27 cellular contexts compared by ENCODE assay signal in the genomic region with DNA sequence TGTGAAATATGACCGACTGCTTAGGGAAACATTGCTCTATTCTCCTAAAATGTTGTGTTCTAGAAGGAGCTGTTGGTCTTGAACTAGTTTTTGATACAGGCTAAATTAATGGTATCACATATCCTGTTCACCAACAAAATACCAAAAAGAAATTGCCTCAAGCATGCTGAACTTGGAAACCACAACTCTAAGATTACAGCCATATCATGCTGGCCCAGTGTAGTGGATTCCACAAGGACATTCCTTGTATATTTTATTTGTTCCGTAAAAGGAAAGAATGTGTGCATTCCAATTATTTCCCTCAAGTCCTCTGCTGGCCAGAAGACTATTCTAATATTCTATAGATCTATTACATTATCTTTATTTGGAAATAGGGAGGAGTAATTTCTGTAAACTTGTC. TPM values are rescaled to one million over a fixed set of nuclear protein-coding genes. Genes with fewer than 3 reads are reported as not detected.
"Had no signal": no experiment of that assay in that cellular context is flagged by ENCODE, and none has a peak within 500 bp of the region (broad histone marks: within the 10 kb centered on the region; RNA-seq: fewer than 3 reads in every experiment).

No MANE protein-coding gene starts in this region.

- H3K36me3 Mint-ChIP-seq: naive B cell had no signal

- H3K4me3 Mint-ChIP-seq: activated B cell treated with CpG ODN at 0.5 μM for 24 hours; activated CD8-positive, alpha-beta T cell treated with anti-CD3 and anti-CD28 coated beads for 36 hours; naive B cell; neural crest cell; stimulated activated naive CD8-positive, alpha-beta T cell treated with anti-CD3 and anti-CD28 coated beads, Interleukin-15, amount 100 ng/mL, for 72 hours had no signal

- H3K9me3 ChIP-seq: esophagus muscularis mucosa, left lung, suprapubic skin, transverse colon, vagina had no signal

- ATAC-seq: activated CD8-positive, alpha-beta T cell treated with anti-CD3 and anti-CD28 coated beads for 36 hours; foreskin keratinocyte; left lung; right cardiac atrium; stimulated activated naive CD8-positive, alpha-beta T cell treated with anti-CD3 and anti-CD28 coated beads, Interleukin-15, amount 100 ng/mL, for 72 hours had no signal

- H3K4me1 Mint-ChIP-seq: activated B cell treated with CpG ODN at 0.5 μM for 24 hours; naive B cell; neural crest cell; stimulated activated naive CD8-positive, alpha-beta T cell treated with anti-CD3 and anti-CD28 coated beads, Interleukin-15, amount 100 ng/mL, for 72 hours had no signal

- H3K4me1 ChIP-seq: esophagus muscularis mucosa, foreskin keratinocyte, left lung, suprapubic skin, transverse colon, vagina had no signal

- H3K4me3 ChIP-seq: coronary artery, esophagus muscularis mucosa, left lung, skin epidermis, suprapubic skin, transverse colon, vagina had no signal

- H3K27me3 ChIP-seq: esophagus muscularis mucosa, foreskin keratinocyte, left lung, suprapubic skin, transverse colon, vagina had no signal

- H3K27ac ChIP-seq: coronary artery, esophagus muscularis mucosa, foreskin keratinocyte, left lung, suprapubic skin, transverse colon, vagina had no signal

- H3K36me3 ChIP-seq: esophagus muscularis mucosa, left lung, transverse colon, vagina had no signal

- H3K9me3 Mint-ChIP-seq: activated B cell treated with CpG ODN at 0.5 μM for 24 hours had no signal

- H3K27me3 Mint-ChIP-seq: activated B cell treated with CpG ODN at 0.5 μM for 24 hours; activated CD8-positive, alpha-beta T cell treated with anti-CD3 and anti-CD28 coated beads for 36 hours; progenitor cell of endocrine pancreas; stimulated activated naive CD8-positive, alpha-beta T cell treated with anti-CD3 and anti-CD28 coated beads, Interleukin-15, amount 100 ng/mL, for 72 hours had no signal

- H3K27ac Mint-ChIP-seq: activated B cell treated with CpG ODN at 0.5 μM for 24 hours; activated CD8-positive, alpha-beta T cell treated with anti-CD3 and anti-CD28 coated beads for 36 hours; activated T-helper 2 cell treated with anti-CD3 and anti-CD28 coated beads, Interferon-gamma antibody, Interleukin-2, Interleukin-4, amounts not matched to agents 10 μg/mL and 5 μg/mL and 100 μg/mL, durations not matched to agents 14 hours and 24 hours and 36 hours; naive B cell; progenitor cell of endocrine pancreas had no signal

- DNase-seq: activated B cell treated with CpG ODN at 0.5 μM for 24 hours; activated CD4-positive, alpha-beta T cell treated with anti-CD3 and anti-CD28 coated beads for 4 hours; activated CD8-positive, alpha-beta T cell treated with anti-CD3 and anti-CD28 coated beads for 36 hours; activated naive CD4-positive, alpha-beta T cell treated with Interleukin-2 at 50 U/mL for 16 hours; activated T-cell treated with anti-CD3 and anti-CD28 coated beads, Interleukin-2, amount 50 U/mL, for 1 hour; anterior cingulate cortex; central memory CD4-positive, alpha-beta T cell; effector CD8-positive, alpha-beta T cell; foreskin keratinocyte; kidney; left lung; naive B cell; right cardiac atrium; stimulated activated CD4-positive, alpha-beta T cell treated with anti-CD3 and anti-CD28 coated beads, Interleukin-15, amount 100 ng/mL, for 24 hours; stimulated activated CD4-positive, alpha-beta T cell treated with anti-CD3 and anti-CD28 coated beads, Interleukin-2, amount 100 ng/mL, for 48 hours; stimulated activated naive CD8-positive, alpha-beta T cell treated with anti-CD3 and anti-CD28 coated beads, Interleukin-15, amount 100 ng/mL, for 72 hours; T-helper 1 cell; T-helper 9 cell; transverse colon had no signal

RNA-seq across cellular contexts. Expression of a gene that starts 1.7 kb away (rescaled TPM):
- total RNA-seq: activated B cell treated with CpG ODN at 0.5 μM for 24 hours had no signal
